23 cellular contexts compared by ENCODE assay signal in genomic region chr1:213435715-213436114, GRCh38.
"Had no signal": no experiment of that assay in that cellular context is flagged by ENCODE, and none has a peak within 500 bp of the region (broad histone marks: within the 10 kb centered on the region; RNA-seq: fewer than 3 reads in every experiment).

No MANE protein-coding gene starts in this region.

- H3K27ac ChIP-seq: HL-60, KMS-11, SJSA1, SK-N-MC had no signal

- ATAC-seq: K562 had no signal

- H3K4me1 Mint-ChIP-seq: IgD-negative memory B cell had no signal

- H3K27me3 ChIP-seq: SJSA1 had no signal

- H3K4me3 Mint-ChIP-seq: IgD-negative memory B cell had no signal

- H3K27ac Mint-ChIP-seq: IgD-negative memory B cell had no signal

- H3K9ac ChIP-seq: KMS-11 had no signal

- H3K4me3 ChIP-seq: K562, SJSA1, SK-N-MC had no signal

- H3K9me3 ChIP-seq: SJSA1 had no signal

- H3K36me3 ChIP-seq: SJSA1 had no signal

- H3K4me1 ChIP-seq: SJSA1 had no signal

- H3K36me3 Mint-ChIP-seq: IgD-negative memory B cell had no signal

- H3K4me2 ChIP-seq: KMS-11 had no signal

- DNase-seq: Kasumi-1; MM.1S; NCI-H1092 treated with DMSO at 0.1 percent for 48 hours; NCI-H1436; NCI-H187; NCI-H2029 treated with DMSO at 0.1 percent for 48 hours; NCI-H2171 treated with DMSO at 0.1 percent for 48 hours; NCI-H345; NCI-H446 treated with DMSO at 0.1 percent for 48 hours; NCI-H510A treated with DMSO at 0.1 percent for 48 hours; NCI-H526 treated with DMSO at 0.1 percent for 48 hours; NCI-H748 treated with DMSO at 0.1 percent for 48 hours; NK-92 treated with Interleukin-12 subunit alpha and Interleukin-12 subunit beta, amount 100 ng/mL, for 24 hours; OCI-M1; Right ventricle myocardium superior; RPMI8226; SIG-M5 had no signal
